Comparison of ENCODE assay signal across 13 cellular contexts in genomic region chr12:124233846-124234620, GRCh38.
A peak's percentile ranks its signal among the peaks of the same experiment; 100 is the strongest.
DNase-seq lines count a peak whose midpoint lies in the region; ATAC-seq and TF ChIP-seq lines count a peak whose summit lies in the region.
"Had no signal": no experiment of that assay in that cellular context is flagged by ENCODE, and none has a peak within 500 bp of the region (broad histone marks: within the 10 kb centered on the region; RNA-seq: fewer than 3 reads in every experiment).

No MANE protein-coding gene starts in this region.

- H3F3A ChIP-seq in smooth muscle cell (ENCODE audit: low read depth): peaks cover 5% of the 10 kb centered on the region

- whole genome bisulfite sequencing in smooth muscle cell (ENCODE audit: low lambda C conversion rate): 15% methylated on average over 8 of the region's 8 CpGs

- no peak for DNase-seq in activated CD4-positive, alpha-beta T cell treated with anti-CD3 and anti-CD28 coated beads, Interleukin-2, amount 10 ng/mL, durations not matched to agents 24 days and 14 days
- no peak for DNase-seq in activated CD4-positive, alpha-beta T cell treated with anti-CD3 and anti-CD28 coated beads, Interleukin-2, amount 50 U/mL, for 4 hours
- peak in 1 of 2 experiments; percentile 6 for DNase-seq in SJSA1 (ENCODE audit: low read depth in 1 of 2, low spot score in 2 of 2)
- peak; percentile 49 for DNase-seq in fibroblast of pulmonary artery (ENCODE audit: low read depth)
- peak; percentile 15 for DNase-seq in smooth muscle cell (lab: John Stamatoyannopoulos, UW; ENCODE audit: unreplicated experiment)
- no peak for DNase-seq in dermis blood vessel endothelial cell
- DNase-seq: caudate nucleus, NCI-H526 treated with DMSO at 0.1 percent for 48 hours, uterus had no signal

- intact Hi-C loops in activated CD4-positive, alpha-beta T cell treated with anti-CD3 and anti-CD28 coated beads, Interleukin-2, amount 10 ng/mL, durations not matched to agents 24 days and 14 days (cut with micrococcal nuclease): no loop called here

- H3K36me3 Mint-ChIP-seq in activated CD4-positive, alpha-beta T cell treated with anti-CD3 and anti-CD28 coated beads, Interleukin-2, amount 10 ng/mL, durations not matched to agents 24 days and 14 days (ENCODE audit: low read depth): no peaks in the 10 kb centered on the region

- H3K4me1 ChIP-seq in SJSA1 (replicated peaks) (peaks cover 26% of the 10 kb centered on the region), smooth muscle cell (ENCODE audit: low read depth) (peaks cover 33% of the 10 kb centered on the region)
- H3K4me1 ChIP-seq: A549, uterus had no signal

- no peaks in the 10 kb centered on the region for H3K79me2 ChIP-seq in smooth muscle cell (ENCODE audit: low read depth)

- no peaks in the 10 kb centered on the region for H3K9me3 ChIP-seq in SJSA1 (replicated peaks)
- no peaks in the 10 kb centered on the region for H3K9me3 ChIP-seq in smooth muscle cell (replicated peaks; ENCODE audit: low read depth)
- H3K9me3 ChIP-seq: uterus had no signal

- TF ChIP-seq CTCF in fibroblast of pulmonary artery (IDR thresholded peaks at IDR 0.05; ENCODE audit: low read length, missing control alignments): no peak
- TF ChIP-seq CTCF in smooth muscle cell (IDR thresholded peaks at IDR 0.05; ENCODE audit: borderline replicate concordance, insufficient read depth, poor library complexity, severe bottlenecking): no peak

- no peaks in the 10 kb centered on the region for H4K20me1 ChIP-seq in smooth muscle cell (ENCODE audit: low read depth)

- peaks cover 14% of the 10 kb centered on the region for H3K9me3 Mint-ChIP-seq in activated CD4-positive, alpha-beta T cell treated with anti-CD3 and anti-CD28 coated beads, Interleukin-2, amount 10 ng/mL, durations not matched to agents 24 days and 14 days

- H3K36me3 ChIP-seq in SJSA1: no peaks in the 10 kb centered on the region
- no peaks in the 10 kb centered on the region for H3K36me3 ChIP-seq in smooth muscle cell (ENCODE audit: low read depth)
- H3K36me3 ChIP-seq: uterus had no signal

- H3K27me3 ChIP-seq in SJSA1 (replicated peaks): no peaks in the 10 kb centered on the region
- H3K27me3 ChIP-seq in smooth muscle cell (ENCODE audit: low read depth): no peaks in the 10 kb centered on the region
- H3K27me3 ChIP-seq: uterus had no signal

- H3K4me1 Mint-ChIP-seq in activated CD4-positive, alpha-beta T cell treated with anti-CD3 and anti-CD28 coated beads, Interleukin-2, amount 10 ng/mL, durations not matched to agents 24 days and 14 days: peaks cover 1% of the 10 kb centered on the region
- H3K4me1 Mint-ChIP-seq: activated T-helper 17 cell treated with anti-CD3 and anti-CD28 coated beads, Interleukin-2, amount 50 U/mL, for 72 hours had no signal

- H3K27ac ChIP-seq in SJSA1: peak overlapping the region; percentile 62
- peak overlapping the region; percentile 96 for H3K27ac ChIP-seq in smooth muscle cell (ENCODE audit: low read depth)
- H3K27ac ChIP-seq: A549, uterus had no signal

- H3K27me3 Mint-ChIP-seq in activated CD4-positive, alpha-beta T cell treated with anti-CD3 and anti-CD28 coated beads, Interleukin-2, amount 10 ng/mL, durations not matched to agents 24 days and 14 days: peaks cover 6% of the 10 kb centered on the region

- H3K4me2 ChIP-seq in smooth muscle cell: peak overlapping the region; percentile 77
- H3K4me2 ChIP-seq: A549 had no signal

- H3K27ac Mint-ChIP-seq in activated CD4-positive, alpha-beta T cell treated with anti-CD3 and anti-CD28 coated beads, Interleukin-2, amount 10 ng/mL, durations not matched to agents 24 days and 14 days: peak overlapping the region; percentile 39
- H3K27ac Mint-ChIP-seq: activated T-helper 17 cell treated with anti-CD3 and anti-CD28 coated beads, Interleukin-2, amount 50 U/mL, for 72 hours had no signal

- ATAC-seq in HG02798 (IDR thresholded peaks at IDR 0.05; ENCODE audit: poor library complexity, unreplicated experiment) (no peak), HG03432 (IDR thresholded peaks at IDR 0.05; ENCODE audit: unreplicated experiment) (no peak)
- ATAC-seq: A549; activated T-helper 17 cell treated with anti-CD3 and anti-CD28 coated beads, Interleukin-2, amount 50 U/mL, for 72 hours had no signal

- no peak overlapping the region for H3K4me3 ChIP-seq in SJSA1
- H3K4me3 ChIP-seq in fibroblast of pulmonary artery (replicated peaks; ENCODE audit: low read depth, low read length): no peak overlapping the region
- no peak overlapping the region for H3K4me3 ChIP-seq in smooth muscle cell
- H3K4me3 ChIP-seq: A549, uterus had no signal

- H3K9ac ChIP-seq in smooth muscle cell (ENCODE audit: low read depth): peak overlapping the region; percentile 75

- H2AFZ ChIP-seq in smooth muscle cell (ENCODE audit: low read depth): no peak overlapping the region

- no peak overlapping the region for H3K4me3 Mint-ChIP-seq in activated CD4-positive, alpha-beta T cell treated with anti-CD3 and anti-CD28 coated beads, Interleukin-2, amount 10 ng/mL, durations not matched to agents 24 days and 14 days
- H3K4me3 Mint-ChIP-seq: activated T-helper 17 cell treated with anti-CD3 and anti-CD28 coated beads, Interleukin-2, amount 50 U/mL, for 72 hours had no signal

Comparison
In these comparisons a context has a peak if more than half of its experiments do, and no peak if none do; other contexts are left out.
1. DNase-seq: peak in fibroblast of pulmonary artery (single experiment) and smooth muscle cell (single experiment); none in activated CD4-positive, alpha-beta T cell treated with anti-CD3 and anti-CD28 coated beads, Interleukin-2, amount 10 ng/mL, durations not matched to agents 24 days and 14 days (single experiment), activated CD4-positive, alpha-beta T cell treated with anti-CD3 and anti-CD28 coated beads, Interleukin-2, amount 50 U/mL, for 4 hours (0 of 2) and dermis blood vessel endothelial cell (single experiment).